ENCODE assay signal across 9 cellular contexts in genomic region chr10:62815373-62816111, GRCh38. TPM values are rescaled to one million over a fixed set of nuclear protein-coding genes. Genes with fewer than 3 reads are reported as not detected.
DNase-seq lines count a peak whose midpoint lies in the region; TF ChIP-seq lines count a peak whose summit lies in the region.
"Had no signal": no experiment of that assay in that cellular context is flagged by ENCODE, and none has a peak within 500 bp of the region (broad histone marks: within the 10 kb centered on the region; RNA-seq: fewer than 3 reads in every experiment).

No MANE protein-coding gene starts in this region.

- H3K27ac Mint-ChIP-seq in activated naive CD8-positive, alpha-beta T cell treated with anti-CD3 and anti-CD28 coated beads for 36 hours = peak overlapping the region; percentile 97

- H3K36me3 Mint-ChIP-seq in activated naive CD8-positive, alpha-beta T cell treated with anti-CD3 and anti-CD28 coated beads for 36 hours = peaks cover 45% of the 10 kb centered on the region

- H3K27ac ChIP-seq in iPS-18a (ENCODE audit: low read length) (no peak overlapping the region), spleen (peak overlapping the region in 3 of 8 donors; percentile 88 to 92 (median 91))

- intact Hi-C loops in spleen (cut with DNase I; ENCODE audit: low total_unique reads) = loop anchor here (10.0 kb wide), 1 partner anchor 201 kb away; no protein-coding TSS in a partner anchor

- peak; percentile 20 for DNase-seq in 8988T
- no peak for DNase-seq in Jurkat, Clone E6-1 (ENCODE audit: low read depth, low spot score)
- peak; percentile 46 for DNase-seq in activated naive CD8-positive, alpha-beta T cell treated with anti-CD3 and anti-CD28 coated beads for 36 hours
- DNase-seq in spleen = peak; percentile 88
- DNase-seq in NCI-H146 treated with DMSO at 0.1 percent for 48 hours (lab: John Stamatoyannopoulos, UW; ENCODE audit: unreplicated experiment) = no peak
- no peak for DNase-seq in NCI-H1694 treated with DMSO at 0.1 percent for 48 hours (lab: John Stamatoyannopoulos, UW)
- no peak for DNase-seq in HPDE6-E6E7 (ENCODE audit: extremely low spot score)

- TF ChIP-seq CTCF in spleen (IDR thresholded peaks at IDR 0.05 in 8 of 11, conservative IDR thresholded peaks at IDR 0.05 in 3 of 11) = no peak

- peak overlapping the region; percentile 61 for H3K4me3 ChIP-seq in Jurkat, Clone E6-1 (ENCODE audit: low read length)
- H3K4me3 ChIP-seq in iPS-18a (ENCODE audit: low read length) (peak overlapping the region; percentile 88), spleen (peak overlapping the region; percentile 69 to 98 (median 89))

- TF ChIP-seq POLR2A in spleen (IDR thresholded peaks at IDR 0.05) = no peak

- H3K27me3 ChIP-seq in iPS-18a (ENCODE audit: control insufficient read depth, insufficient read depth, low read length) = peaks cover 69% of the 10 kb centered on the region
- peaks cover 0 to 59% (median 32%) of the 10 kb centered on the region in 7 donors for H3K27me3 ChIP-seq in spleen (replicated peaks in 1 of 7)

- peaks cover 6% of the 10 kb centered on the region for H3K4me1 ChIP-seq in iPS-18a (ENCODE audit: control insufficient read depth, low read depth, low read length)
- H3K4me1 ChIP-seq in spleen = peaks cover 20 to 72% (median 47%) of the 10 kb centered on the region in 6 donors

- H3K4me1 Mint-ChIP-seq in activated naive CD8-positive, alpha-beta T cell treated with anti-CD3 and anti-CD28 coated beads for 36 hours = peaks cover 42% of the 10 kb centered on the region

- H3K9me3 Mint-ChIP-seq in activated naive CD8-positive, alpha-beta T cell treated with anti-CD3 and anti-CD28 coated beads for 36 hours = no peaks in the 10 kb centered on the region

- peaks cover 18% of the 10 kb centered on the region for H3K27me3 Mint-ChIP-seq in activated naive CD8-positive, alpha-beta T cell treated with anti-CD3 and anti-CD28 coated beads for 36 hours

- peak overlapping the region; percentile 89 for H3K4me3 Mint-ChIP-seq in activated naive CD8-positive, alpha-beta T cell treated with anti-CD3 and anti-CD28 coated beads for 36 hours

- peak overlapping the region; percentile 69 for H3K9ac ChIP-seq in iPS-18a (ENCODE audit: low read length)

- no peaks in the 10 kb centered on the region for H3K36me3 ChIP-seq in iPS-18a (ENCODE audit: control insufficient read depth, low read depth, low read length)
- H3K36me3 ChIP-seq in spleen = no peaks in the 10 kb centered on the region

- H3K9me3 ChIP-seq in iPS-18a (ENCODE audit: control insufficient read depth, low read depth, low read length) (no peaks in the 10 kb centered on the region), spleen (no peaks in the 10 kb centered on the region)
- H3K9me3 ChIP-seq: body of pancreas had no signal

- WGBS in spleen, 5 donors = 1 to 3% (median 1%) methylated on average over 30 to 61 of the region's 61 CpGs

RNA-seq across cellular contexts. Expression of gene EGR2, which starts 0.6 kb away (rescaled TPM):
- 1.3 TPM for polyA plus RNA-seq in Jurkat, Clone E6-1 (2012; ENCODE audit: insufficient read depth, insufficient read length)
- total RNA-seq in activated naive CD8-positive, alpha-beta T cell treated with anti-CD3 and anti-CD28 coated beads for 36 hours = 10 to 100 TPM; 52.1 to 53.2 TPM
- 10 to 100 TPM in 2 of 7 donors, 1 to 10 TPM in 4, under 1 TPM in 1; 0.94 to 16.8 (median 3.3) TPM for total RNA-seq in spleen
- polyA plus RNA-seq in spleen = 1 to 10 TPM; 1.5 to 6.3 (median 3.1) TPM

RNA-seq across cellular contexts. Expression of gene ADO, which starts 11.0 kb away (rescaled TPM):
- polyA plus RNA-seq in Jurkat, Clone E6-1 (2012; ENCODE audit: insufficient read depth, insufficient read length) = 12.7 TPM
- total RNA-seq in activated naive CD8-positive, alpha-beta T cell treated with anti-CD3 and anti-CD28 coated beads for 36 hours = 10 to 100 TPM; 22.5 to 23.3 TPM
- 10 to 100 TPM; 16.3 to 21.2 (median 19.7) TPM for total RNA-seq in spleen
- polyA plus RNA-seq in spleen = 10 to 100 TPM in 2 of 3 donors, 1 to 10 TPM in 1; 9.0 to 12.9 (median 10.3) TPM

Comparison
In these comparisons a context has a peak if more than half of its experiments do, and no peak if none do; other contexts are left out.
1. DNase-seq: peak in 8988T (single experiment), activated naive CD8-positive, alpha-beta T cell treated with anti-CD3 and anti-CD28 coated beads for 36 hours (single experiment) and spleen (single experiment); none in Jurkat, Clone E6-1 (single experiment), NCI-H146 treated with DMSO at 0.1 percent for 48 hours (single experiment), NCI-H1694 treated with DMSO at 0.1 percent for 48 hours (single experiment) and HPDE6-E6E7 (single experiment).
2. Peak in every context shown above with its lines, with median percentiles within 50 percentile points of each other: H3K4me3 ChIP-seq.